In the genomic region with DNA sequence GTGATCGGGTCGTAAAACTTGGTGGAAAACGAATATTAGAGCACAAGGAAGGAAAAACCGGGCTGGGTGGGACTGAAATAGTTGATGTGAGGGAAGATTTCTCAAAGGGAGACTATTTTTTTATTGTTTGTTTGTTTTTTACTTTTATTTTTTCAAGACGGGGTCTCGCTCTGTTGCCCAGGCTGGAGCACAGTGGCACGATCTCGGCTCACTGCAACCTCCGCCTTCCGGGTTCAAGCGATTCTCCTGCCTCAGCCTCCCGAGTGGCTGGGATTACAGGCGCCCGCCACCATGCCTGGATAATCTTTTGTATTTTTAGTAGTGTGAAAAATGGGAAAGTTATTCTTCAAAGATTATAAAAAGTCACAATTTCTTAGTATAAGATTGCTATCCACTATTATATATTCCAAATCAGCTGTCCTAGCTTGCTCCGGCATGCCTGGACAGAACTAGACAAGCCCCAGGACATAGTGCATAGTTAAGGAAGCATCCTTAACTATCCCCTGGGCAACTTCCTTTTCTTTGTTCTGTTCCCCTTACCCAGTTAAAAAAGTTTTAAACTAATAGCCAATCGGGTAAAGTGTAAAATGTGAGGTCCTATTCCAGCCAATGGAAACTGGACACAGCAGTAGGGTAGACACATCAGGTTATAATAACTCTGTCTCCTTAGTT, we compare ENCODE assay signal across 1 cellular context.
TF ChIP-seq lines count a peak whose summit lies in the region.

No MANE protein-coding gene starts in this region.

TF ChIP-seq in K562, 482 proteins besides CTCF, POLR2A, EP300 and RAD21:
- TF ChIP-seq, protein P1, sequence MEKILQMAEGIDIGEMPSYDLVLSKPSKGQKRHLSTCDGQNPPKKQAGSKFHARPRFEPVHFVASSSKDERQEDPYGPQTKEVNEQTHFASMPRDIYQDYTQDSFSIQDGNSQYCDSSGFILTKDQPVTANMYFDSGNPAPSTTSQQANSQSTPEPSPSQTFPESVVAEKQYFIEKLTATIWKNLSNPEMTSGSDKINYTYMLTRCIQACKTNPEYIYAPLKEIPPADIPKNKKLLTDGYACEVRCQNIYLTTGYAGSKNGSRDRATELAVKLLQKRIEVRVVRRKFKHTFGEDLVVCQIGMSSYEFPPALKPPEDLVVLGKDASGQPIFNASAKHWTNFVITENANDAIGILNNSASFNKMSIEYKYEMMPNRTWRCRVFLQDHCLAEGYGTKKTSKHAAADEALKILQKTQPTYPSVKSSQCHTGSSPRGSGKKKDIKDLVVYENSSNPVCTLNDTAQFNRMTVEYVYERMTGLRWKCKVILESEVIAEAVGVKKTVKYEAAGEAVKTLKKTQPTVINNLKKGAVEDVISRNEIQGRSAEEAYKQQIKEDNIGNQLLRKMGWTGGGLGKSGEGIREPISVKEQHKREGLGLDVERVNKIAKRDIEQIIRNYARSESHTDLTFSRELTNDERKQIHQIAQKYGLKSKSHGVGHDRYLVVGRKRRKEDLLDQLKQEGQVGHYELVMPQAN (IDR thresholded peaks at IDR 0.05; ENCODE audit: borderline replicate concordance) = 0 out of 2 replicates have a peak, but pooled peaks have one; percentile 2
- TF ChIP-seq ARID1B (IDR thresholded peaks at IDR 0.05) = 0 out of 2 replicates have a peak, but pooled peaks have one; percentile 13
- peak; percentile 47; the same call in 1 of the 2 replicates for TF ChIP-seq SMARCA5 (IDR thresholded peaks at IDR 0.05)
- TF ChIP-seq ZNF121 (CRISPR knock-in tag; conservative IDR thresholded peaks at IDR 0.05) = peak; percentile 96
- peak; percentile 68 for TF ChIP-seq BCOR (IDR thresholded peaks at IDR 0.05)
- peak; percentile 21 for TF ChIP-seq RBM25 (IDR thresholded peaks at IDR 0.05; ENCODE audit: low read depth, low read length, severe bottlenecking)
- TF ChIP-seq NRF1 (conservative IDR thresholded peaks at IDR 0.05 in 1 of 2, IDR thresholded peaks at IDR 0.05 in 1 of 2) = peak in 1 of 2 experiments; percentile 7; a peak in 1 of 4 replicates
- TF ChIP-seq, protein P2, sequence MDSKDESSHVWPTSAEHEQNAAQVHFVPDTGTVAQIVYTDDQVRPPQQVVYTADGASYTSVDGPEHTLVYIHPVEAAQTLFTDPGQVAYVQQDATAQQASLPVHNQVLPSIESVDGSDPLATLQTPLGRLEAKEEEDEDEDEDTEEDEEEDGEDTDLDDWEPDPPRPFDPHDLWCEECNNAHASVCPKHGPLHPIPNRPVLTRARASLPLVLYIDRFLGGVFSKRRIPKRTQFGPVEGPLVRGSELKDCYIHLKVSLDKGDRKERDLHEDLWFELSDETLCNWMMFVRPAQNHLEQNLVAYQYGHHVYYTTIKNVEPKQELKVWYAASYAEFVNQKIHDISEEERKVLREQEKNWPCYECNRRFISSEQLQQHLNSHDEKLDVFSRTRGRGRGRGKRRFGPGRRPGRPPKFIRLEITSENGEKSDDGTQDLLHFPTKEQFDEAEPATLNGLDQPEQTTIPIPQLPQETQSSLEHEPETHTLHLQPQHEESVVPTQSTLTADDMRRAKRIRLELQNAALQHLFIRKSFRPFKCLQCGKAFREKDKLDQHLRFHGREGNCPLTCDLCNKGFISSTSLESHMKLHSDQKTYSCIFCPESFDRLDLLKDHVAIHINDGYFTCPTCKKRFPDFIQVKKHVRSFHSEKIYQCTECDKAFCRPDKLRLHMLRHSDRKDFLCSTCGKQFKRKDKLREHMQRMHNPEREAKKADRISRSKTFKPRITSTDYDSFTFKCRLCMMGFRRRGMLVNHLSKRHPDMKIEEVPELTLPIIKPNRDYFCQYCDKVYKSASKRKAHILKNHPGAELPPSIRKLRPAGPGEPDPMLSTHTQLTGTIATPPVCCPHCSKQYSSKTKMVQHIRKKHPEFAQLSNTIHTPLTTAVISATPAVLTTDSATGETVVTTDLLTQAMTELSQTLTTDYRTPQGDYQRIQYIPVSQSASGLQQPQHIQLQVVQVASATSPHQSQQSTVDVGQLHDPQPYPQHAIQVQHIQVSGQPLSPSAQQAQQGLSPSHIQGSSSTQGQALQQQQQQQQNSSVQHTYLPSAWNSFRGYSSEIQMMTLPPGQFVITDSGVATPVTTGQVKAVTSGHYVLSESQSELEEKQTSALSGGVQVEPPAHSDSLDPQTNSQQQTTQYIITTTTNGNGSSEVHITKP (IDR thresholded peaks at IDR 0.05; ENCODE audit: partially characterized antibody) = peak; percentile 18
TF ChIP-seq in K562: peak in this region for 8; not testable (repeated sequence) for 474.
